In genomic region chr3:112327371-112327951, GRCh38 we compare ENCODE assay signal across 2 cellular contexts.
A peak's percentile ranks its signal among the peaks of the same experiment; 100 is the strongest.
TF ChIP-seq lines count a peak whose summit lies in the region.

No MANE protein-coding gene starts in this region.

TF ChIP-seq in SK-N-SH, 30 proteins besides CTCF, POLR2A, EP300 and RAD21:
- TF ChIP-seq TCF12 (IDR thresholded peaks at IDR 0.05) (no peak), FOXM1 (IDR thresholded peaks at IDR 0.05; ENCODE audit: low read depth) (no peak), FOSL2 (IDR thresholded peaks at IDR 0.05; ENCODE audit: borderline replicate concordance, low read depth) (no peak), EZH2phosphoT487 (IDR thresholded peaks at IDR 0.05; ENCODE audit: borderline replicate concordance, low read depth) (no peak), RCOR1 (IDR thresholded peaks at IDR 0.05; ENCODE audit: low read length) (0 out of 2 replicates have a peak, but pooled peaks have one; percentile 32), TEAD4 (IDR thresholded peaks at IDR 0.05; ENCODE audit: borderline replicate concordance, insufficient read depth) (no peak), TAF1 (IDR thresholded peaks at IDR 0.05; ENCODE audit: borderline replicate concordance, low read depth, low read length) (no peak), YY1 (IDR thresholded peaks at IDR 0.05; ENCODE audit: low read depth) (no peak), NFIC (IDR thresholded peaks at IDR 0.05; ENCODE audit: borderline replicate concordance) (no peak), SMC3 (IDR thresholded peaks at IDR 0.05; ENCODE audit: low read depth, low read length) (peak; percentile 88), MXI1 (IDR thresholded peaks at IDR 0.05; ENCODE audit: low read depth, low read length) (no peak)
- TF ChIP-seq, protein P1, sequence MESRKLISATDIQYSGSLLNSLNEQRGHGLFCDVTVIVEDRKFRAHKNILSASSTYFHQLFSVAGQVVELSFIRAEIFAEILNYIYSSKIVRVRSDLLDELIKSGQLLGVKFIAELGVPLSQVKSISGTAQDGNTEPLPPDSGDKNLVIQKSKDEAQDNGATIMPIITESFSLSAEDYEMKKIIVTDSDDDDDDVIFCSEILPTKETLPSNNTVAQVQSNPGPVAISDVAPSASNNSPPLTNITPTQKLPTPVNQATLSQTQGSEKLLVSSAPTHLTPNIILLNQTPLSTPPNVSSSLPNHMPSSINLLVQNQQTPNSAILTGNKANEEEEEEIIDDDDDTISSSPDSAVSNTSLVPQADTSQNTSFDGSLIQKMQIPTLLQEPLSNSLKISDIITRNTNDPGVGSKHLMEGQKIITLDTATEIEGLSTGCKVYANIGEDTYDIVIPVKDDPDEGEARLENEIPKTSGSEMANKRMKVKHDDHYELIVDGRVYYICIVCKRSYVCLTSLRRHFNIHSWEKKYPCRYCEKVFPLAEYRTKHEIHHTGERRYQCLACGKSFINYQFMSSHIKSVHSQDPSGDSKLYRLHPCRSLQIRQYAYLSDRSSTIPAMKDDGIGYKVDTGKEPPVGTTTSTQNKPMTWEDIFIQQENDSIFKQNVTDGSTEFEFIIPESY (IDR thresholded peaks at IDR 0.05; ENCODE audit: borderline replicate concordance, low read depth) = no peak
- TF ChIP-seq, protein P2, sequence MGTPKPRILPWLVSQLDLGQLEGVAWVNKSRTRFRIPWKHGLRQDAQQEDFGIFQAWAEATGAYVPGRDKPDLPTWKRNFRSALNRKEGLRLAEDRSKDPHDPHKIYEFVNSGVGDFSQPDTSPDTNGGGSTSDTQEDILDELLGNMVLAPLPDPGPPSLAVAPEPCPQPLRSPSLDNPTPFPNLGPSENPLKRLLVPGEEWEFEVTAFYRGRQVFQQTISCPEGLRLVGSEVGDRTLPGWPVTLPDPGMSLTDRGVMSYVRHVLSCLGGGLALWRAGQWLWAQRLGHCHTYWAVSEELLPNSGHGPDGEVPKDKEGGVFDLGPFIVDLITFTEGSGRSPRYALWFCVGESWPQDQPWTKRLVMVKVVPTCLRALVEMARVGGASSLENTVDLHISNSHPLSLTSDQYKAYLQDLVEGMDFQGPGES (IDR thresholded peaks at IDR 0.05; ENCODE audit: low read depth, low read length) = no peak

TF ChIP-seq in H1, 55 proteins besides CTCF, POLR2A, EP300 and RAD21:
- no peak for TF ChIP-seq YY1 (IDR thresholded peaks at IDR 0.05; ENCODE audit: low read depth, low read length)
- no peak for TF ChIP-seq GABPA (IDR thresholded peaks at IDR 0.05; ENCODE audit: borderline replicate concordance, insufficient read depth, low read length)
- TF ChIP-seq BRCA1 (IDR thresholded peaks at IDR 0.05; ENCODE audit: low read depth, low read length) = no peak
- TF ChIP-seq ATF2 (IDR thresholded peaks at IDR 0.05; ENCODE audit: low read length) = no peak
- no peak for TF ChIP-seq CBX8 (IDR thresholded peaks at IDR 0.05; ENCODE audit: borderline replicate concordance, low read depth, low read length)
- TF ChIP-seq SP1 (IDR thresholded peaks at IDR 0.05; ENCODE audit: low read depth, low read length) = no peak
- no peak for TF ChIP-seq SAP30 (IDR thresholded peaks at IDR 0.05; ENCODE audit: insufficient read depth, insufficient replicate concordance, low read length)
- no peak for TF ChIP-seq ATF3 (IDR thresholded peaks at IDR 0.05; ENCODE audit: insufficient read depth, low read depth, low read length)
- TF ChIP-seq KDM4A (IDR thresholded peaks at IDR 0.05; ENCODE audit: low read depth, low read length, severe bottlenecking) = no peak
- TF ChIP-seq EZH2 (IDR thresholded peaks at IDR 0.05; ENCODE audit: low read depth, low read length, severe bottlenecking) = no peak
- no peak for TF ChIP-seq HDAC2 (IDR thresholded peaks at IDR 0.05; ENCODE audit: borderline replicate concordance in 1 of 2, low read depth in 2 of 2, low read length in 2 of 2)
- no peak for TF ChIP-seq JUN (IDR thresholded peaks at IDR 0.05; ENCODE audit: low read depth, low read length)
- no peak for TF ChIP-seq NANOG (IDR thresholded peaks at IDR 0.05; ENCODE audit: insufficient read depth, low read depth, low read length, poor library complexity, severe bottlenecking)
- no peak for TF ChIP-seq CREB1 (IDR thresholded peaks at IDR 0.05)
- no peak for TF ChIP-seq SUZ12 (IDR thresholded peaks at IDR 0.05; ENCODE audit: low read length)
- no peak for TF ChIP-seq RBBP5 (IDR thresholded peaks at IDR 0.05; ENCODE audit: borderline replicate concordance, low read depth, low read length)
- no peak for TF ChIP-seq TAF1 (IDR thresholded peaks at IDR 0.05; ENCODE audit: low read depth, low read length)
- no peak for TF ChIP-seq BCL11A (IDR thresholded peaks at IDR 0.05; ENCODE audit: low read depth in 2 of 2, low read length in 2 of 2)
- no peak for TF ChIP-seq EGR1 (IDR thresholded peaks at IDR 0.05; ENCODE audit: borderline replicate concordance, low read depth, low read length)
